18 cellular contexts compared by ENCODE assay signal in the genomic region with DNA sequence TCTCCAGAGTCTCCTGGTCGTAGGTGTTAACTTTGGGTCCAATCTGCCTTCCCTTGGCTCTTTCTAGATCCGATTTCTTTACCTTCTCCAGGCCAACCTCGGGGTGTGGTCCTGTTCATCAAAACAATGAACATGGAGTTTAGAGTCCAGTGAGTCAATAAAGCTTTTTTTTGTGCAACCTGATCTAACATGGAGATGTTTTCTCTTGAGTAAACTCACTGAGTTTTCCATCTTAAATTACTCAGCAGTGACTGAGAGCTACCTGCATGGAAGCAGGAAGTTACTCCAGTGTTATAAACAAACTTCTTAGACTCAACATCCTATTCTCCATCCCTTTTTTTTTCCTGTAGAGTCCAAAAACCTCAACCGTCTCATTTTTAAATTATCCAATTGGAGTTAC. TPM values are rescaled to one million over a fixed set of nuclear protein-coding genes. Genes with fewer than 3 reads are reported as not detected.
DNase-seq lines count a peak whose midpoint lies in the region; ATAC-seq and TF ChIP-seq lines count a peak whose summit lies in the region.
"Had no signal": no experiment of that assay in that cellular context is flagged by ENCODE, and none has a peak within 500 bp of the region (broad histone marks: within the 10 kb centered on the region; RNA-seq: fewer than 3 reads in every experiment).

No MANE protein-coding gene starts in this region.

- H3K36me3 Mint-ChIP-seq in T-helper 1 cell treated with Interleukin-12 subunit alpha and Interleukin-12 subunit beta and Interleukin-4 antibody, amounts not matched to agents 30 μg/mL and 1 μg/mL, for 36 hours (ENCODE audit: low read depth): peaks cover 42% of the 10 kb centered on the region
- H3K36me3 Mint-ChIP-seq in central memory CD8-positive, alpha-beta T cell (ENCODE audit: insufficient read depth): peaks cover 53% of the 10 kb centered on the region
- peaks cover 60% of the 10 kb centered on the region for H3K36me3 Mint-ChIP-seq in MCF 10A (ENCODE audit: insufficient read depth, unreplicated experiment)

- intact Hi-C loops in MCF 10A (cut with micrococcal nuclease): no loop called here

- H3K27ac Mint-ChIP-seq in T-helper 1 cell treated with Interleukin-12 subunit alpha and Interleukin-12 subunit beta and Interleukin-4 antibody, amounts not matched to agents 30 μg/mL and 1 μg/mL, for 36 hours: peak overlapping the region; percentile 10
- H3K27ac Mint-ChIP-seq in central memory CD8-positive, alpha-beta T cell (ENCODE audit: low read depth): peak overlapping the region; percentile 44
- no peak overlapping the region for H3K27ac Mint-ChIP-seq in MCF 10A (ENCODE audit: low read depth, unreplicated experiment)
- H3K27ac Mint-ChIP-seq: CD4-positive, alpha-beta T cell had no signal

- TF ChIP-seq CTCF in MCF 10A (IDR thresholded peaks at IDR 0.05; ENCODE audit: unreplicated experiment): no peak

- BruUV-seq in MCF 10A (replicated peaks; lab: Mats Ljungman, UMichigan): no TSS peak

- CTCF ChIA-PET in MCF 10A (lab: Yijun Ruan, JAX): interaction anchor here (0.5 to 1.4 kb wide), 4 partner anchors 11 to 349 kb away, joined by 3 to 6 read pairs (median 4); no protein-coding TSS in a partner anchor

- no peaks in the 10 kb centered on the region for H3K9me3 Mint-ChIP-seq in T-helper 1 cell treated with Interleukin-12 subunit alpha and Interleukin-12 subunit beta and Interleukin-4 antibody, amounts not matched to agents 30 μg/mL and 1 μg/mL, for 36 hours
- H3K9me3 Mint-ChIP-seq in central memory CD8-positive, alpha-beta T cell: no peaks in the 10 kb centered on the region
- H3K9me3 Mint-ChIP-seq in MCF 10A (ENCODE audit: unreplicated experiment): no peaks in the 10 kb centered on the region
- H3K9me3 Mint-ChIP-seq: CD4-positive, alpha-beta T cell had no signal

- no peak for DNase-seq in T-helper 1 cell
- DNase-seq in ELR (ENCODE audit: low read depth): peak; percentile 21
- no peak for DNase-seq in central memory CD8-positive, alpha-beta T cell (ENCODE audit: low spot score in 2 of 2)
- DNase-seq in left kidney (ENCODE audit: low read depth, low spot score): peak; percentile 4
- DNase-seq in MCF 10A (ENCODE audit: unreplicated experiment): no peak
- no peak for DNase-seq in activated CD4-positive, CD25-positive, alpha-beta regulatory T cell (lab: John Stamatoyannopoulos, UW)
- DNase-seq in NCI-H345 treated with DMSO at 0.1 percent for 48 hours (lab: John Stamatoyannopoulos, UW; ENCODE audit: unreplicated experiment): no peak
- DNase-seq: 8988T; BE2C; CD4-positive, alpha-beta T cell; H7; NCI-H1048; NCI-H146; NCI-H2081; NCI-H524; Peyer's patch had no signal

- no peak for ATAC-seq in central memory CD8-positive, alpha-beta T cell (replicated peaks; ENCODE audit: extremely low read depth, poor library complexity, severe bottlenecking)

- POLR2A ChIA-PET in MCF 10A (lab: Yijun Ruan, JAX): interaction anchor here (0.7 to 0.8 kb wide), 2 partner anchors 9 to 35 kb away, joined by 3 to 4 read pairs; no protein-coding TSS in a partner anchor

- peaks cover 11% of the 10 kb centered on the region for H3K4me1 Mint-ChIP-seq in T-helper 1 cell treated with Interleukin-12 subunit alpha and Interleukin-12 subunit beta and Interleukin-4 antibody, amounts not matched to agents 30 μg/mL and 1 μg/mL, for 36 hours (ENCODE audit: low read depth)
- H3K4me1 Mint-ChIP-seq in central memory CD8-positive, alpha-beta T cell: peaks cover 29% of the 10 kb centered on the region
- H3K4me1 Mint-ChIP-seq in MCF 10A (ENCODE audit: insufficient read depth, unreplicated experiment): no peaks in the 10 kb centered on the region

- H3K27me3 Mint-ChIP-seq in T-helper 1 cell treated with Interleukin-12 subunit alpha and Interleukin-12 subunit beta and Interleukin-4 antibody, amounts not matched to agents 30 μg/mL and 1 μg/mL, for 36 hours (ENCODE audit: low read depth): no peaks in the 10 kb centered on the region
- H3K27me3 Mint-ChIP-seq in central memory CD8-positive, alpha-beta T cell: no peaks in the 10 kb centered on the region
- no peaks in the 10 kb centered on the region for H3K27me3 Mint-ChIP-seq in MCF 10A (ENCODE audit: insufficient read depth, unreplicated experiment)
- H3K27me3 Mint-ChIP-seq: CD4-positive, alpha-beta T cell had no signal

- no peak overlapping the region for H3K4me3 Mint-ChIP-seq in T-helper 1 cell treated with Interleukin-12 subunit alpha and Interleukin-12 subunit beta and Interleukin-4 antibody, amounts not matched to agents 30 μg/mL and 1 μg/mL, for 36 hours
- no peak overlapping the region for H3K4me3 Mint-ChIP-seq in central memory CD8-positive, alpha-beta T cell
- H3K4me3 Mint-ChIP-seq in MCF 10A (ENCODE audit: unreplicated experiment): no peak overlapping the region
- H3K4me3 Mint-ChIP-seq: CD4-positive, alpha-beta T cell had no signal

RNA-seq across cellular contexts. Expression of a gene that starts 14.9 kb away (rescaled TPM):
- total RNA-seq in MCF 10A (2022): 0.86 and 1.4 TPM in 2 replicates
- total RNA-seq: M059J had no signal

Comparison
In these comparisons a context has a peak if more than half of its experiments do, and no peak if none do; other contexts are left out.
1. DNase-seq: peak in ELR (single experiment) and left kidney (single experiment); none in T-helper 1 cell (0 of 5), central memory CD8-positive, alpha-beta T cell (0 of 2), MCF 10A (single experiment), activated CD4-positive, CD25-positive, alpha-beta regulatory T cell (0 of 4) and NCI-H345 treated with DMSO at 0.1 percent for 48 hours (single experiment).